In genomic region chr9:107425110-107426025, GRCh38 we compare ENCODE assay signal across 8 cellular contexts.
A peak's percentile ranks its signal among the peaks of the same experiment; 100 is the strongest.
DNase-seq lines count a peak whose midpoint lies in the region; ATAC-seq and TF ChIP-seq lines count a peak whose summit lies in the region.

No MANE protein-coding gene starts in this region.

- POLR2A ChIA-PET in CD4-positive, alpha-beta T cell (lab: Charles Lee) = no interaction called here

- H3K36me3 ChIP-seq in HUES48 (ENCODE audit: control insufficient read depth, insufficient read depth, low read length) (no peaks in the 10 kb centered on the region), lower lobe of right lung (no peaks in the 10 kb centered on the region)

- no peaks in the 10 kb centered on the region for H3K9me3 ChIP-seq in CD4-positive, alpha-beta T cell (ENCODE audit: control insufficient read depth, low read length)
- H3K9me3 ChIP-seq in HUES48 (ENCODE audit: control insufficient read depth, insufficient read depth, low read length) = no peaks in the 10 kb centered on the region
- no peaks in the 10 kb centered on the region for H3K9me3 ChIP-seq in lower lobe of right lung

- no peak overlapping the region for H3K27ac Mint-ChIP-seq in CD4-positive, alpha-beta T cell

- CTCF ChIA-PET in CD4-positive, alpha-beta T cell (lab: Charles Lee) = no interaction called here

- peaks cover 5% of the 10 kb centered on the region for H3K4me1 ChIP-seq in HUES48 (ENCODE audit: control insufficient read depth, insufficient read depth, low read length)
- H3K4me1 ChIP-seq in lower lobe of right lung = peaks cover 14% of the 10 kb centered on the region

- H3K9me3 Mint-ChIP-seq in CD4-positive, alpha-beta T cell = no peaks in the 10 kb centered on the region

- peak; percentile 51 for ATAC-seq in CD4-positive, alpha-beta T cell (ENCODE audit: poor library complexity)
- ATAC-seq in GM21390 (IDR thresholded peaks at IDR 0.05; ENCODE audit: unreplicated experiment) = peak; percentile 94
- peak; percentile 88 to 91 for ATAC-seq in lower lobe of right lung

- H3K27me3 ChIP-seq in CD4-positive, alpha-beta T cell (ENCODE audit: control insufficient read depth, insufficient read depth, low read length) = no peaks in the 10 kb centered on the region
- H3K27me3 ChIP-seq in HUES48 (ENCODE audit: control insufficient read depth, insufficient read depth, low read length) (peaks cover 10% of the 10 kb centered on the region; the same call in 1 of the 2 replicates), lower lobe of right lung (ENCODE audit: low read depth) (no peaks in the 10 kb centered on the region)

- intact Hi-C loops in CD4-positive, alpha-beta T cell (cut with DNase I, micrococcal nuclease) = no loop called here
- intact Hi-C loops in lower lobe of right lung (cut with DNase I) = no loop called here

- no peaks in the 10 kb centered on the region for H3K4me1 Mint-ChIP-seq in CD4-positive, alpha-beta T cell (ENCODE audit: low read depth)

- TF ChIP-seq CTCF in CD4-positive, alpha-beta T cell (IDR thresholded peaks at IDR 0.05) = peak; percentile 84
- TF ChIP-seq CTCF in lower lobe of right lung (IDR thresholded peaks at IDR 0.05) = peak; percentile 98

- H3K4me3 ChIP-seq in HUES48 (ENCODE audit: low read depth, low read length) (peak overlapping the region; percentile 23; the same call in 1 of the 2 replicates), lower lobe of right lung (peak overlapping the region; percentile 45)

- no peaks in the 10 kb centered on the region for H3K36me3 Mint-ChIP-seq in CD4-positive, alpha-beta T cell (ENCODE audit: low read depth)

- no peak overlapping the region for H3K27ac ChIP-seq in CD4-positive, alpha-beta T cell (ENCODE audit: low read depth, low read length)
- H3K27ac ChIP-seq in HUES48 (ENCODE audit: low read depth, low read length) = no peak overlapping the region
- H3K27ac ChIP-seq in lower lobe of right lung = peak overlapping the region; percentile 54

- DNase-seq in CD4-positive, alpha-beta T cell = peak; percentile 6 to 48 (median 20)
- DNase-seq in activated CD4-positive, alpha-beta T cell treated with anti-CD3 and anti-CD28 coated beads, Interleukin-2, amount 50 U/mL, for 4 hours = peak; percentile 18 to 26
- DNase-seq in dermis microvascular lymphatic vessel endothelial cell (ENCODE audit: low read depth in 2 of 2) = peak; percentile 15 to 41
- DNase-seq in lower lobe of right lung = peak; percentile 91
- peak in 2 of 3 experiments; percentile 18 to 37 for DNase-seq in stimulated activated CD4-positive, alpha-beta T cell treated with anti-CD3 and anti-CD28 coated beads, TNF-alpha, amount 100 ng/mL, for 4 hours (ENCODE audit: low read depth in 3 of 3)
- no peak for DNase-seq in NCI-H748 treated with DMSO at 0.1 percent for 48 hours (lab: John Stamatoyannopoulos, UW)

- no peak overlapping the region for H3K4me3 Mint-ChIP-seq in CD4-positive, alpha-beta T cell

- peaks cover 42% of the 10 kb centered on the region for H3K27me3 Mint-ChIP-seq in CD4-positive, alpha-beta T cell

- H3K9ac ChIP-seq in HUES48 (ENCODE audit: low read depth, low read length) = no peak overlapping the region; the same call in 1 of the 2 replicates
